2 cellular contexts compared by ENCODE assay signal in the genomic region with DNA sequence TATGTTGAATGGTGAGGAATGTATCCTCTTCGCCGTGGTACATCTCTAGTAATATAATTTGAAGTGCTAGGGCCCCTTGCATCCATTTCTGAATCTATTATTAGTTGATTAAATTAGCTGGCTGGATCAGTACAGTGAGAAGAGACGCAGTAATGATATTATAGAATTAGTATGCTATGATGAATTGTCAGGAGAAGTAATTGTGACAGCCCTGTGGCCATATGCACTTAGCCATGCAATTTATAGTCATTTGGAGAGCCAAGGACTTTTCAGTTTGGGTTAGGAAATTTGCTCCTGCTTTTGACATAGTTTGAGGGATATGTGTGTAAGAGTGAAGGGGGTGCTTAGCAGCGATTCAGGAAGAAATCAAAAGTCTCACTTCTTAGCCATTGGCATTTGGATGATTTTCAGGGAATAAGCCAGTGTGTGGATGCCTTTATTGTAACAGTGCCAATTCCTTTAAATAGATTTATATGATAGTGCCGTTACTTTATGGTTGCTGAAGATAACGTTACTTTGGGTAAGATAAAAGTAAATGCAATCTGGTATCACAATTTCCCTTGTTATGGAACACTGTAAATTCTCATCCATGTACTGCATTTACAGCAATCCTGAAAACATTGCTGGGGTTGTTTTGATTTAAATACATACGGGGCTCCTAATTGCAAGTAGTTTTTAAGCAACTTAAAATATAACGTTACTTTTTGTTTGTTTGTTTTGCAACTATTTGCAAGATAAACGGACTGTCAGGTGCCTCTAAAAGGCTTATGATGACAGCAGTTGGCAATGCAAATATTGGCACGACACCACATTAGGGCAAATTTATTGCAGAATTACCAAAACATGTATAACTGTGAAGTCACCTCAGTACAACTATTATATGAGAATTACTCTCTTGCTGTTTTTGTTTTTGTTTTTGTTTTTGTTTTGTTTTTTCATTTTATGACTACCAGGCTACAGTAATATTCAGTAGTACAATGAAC.
TF ChIP-seq lines count a peak whose summit lies in the region.

No MANE protein-coding gene starts in this region.

TF ChIP-seq in liver, 16 proteins besides CTCF, POLR2A, EP300 and RAD21 (continued from another document):
- TF ChIP-seq, protein P1, sequence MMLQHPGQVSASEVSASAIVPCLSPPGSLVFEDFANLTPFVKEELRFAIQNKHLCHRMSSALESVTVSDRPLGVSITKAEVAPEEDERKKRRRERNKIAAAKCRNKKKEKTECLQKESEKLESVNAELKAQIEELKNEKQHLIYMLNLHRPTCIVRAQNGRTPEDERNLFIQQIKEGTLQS (IDR thresholded peaks at IDR 0.05): no peak

TF ChIP-seq in HepG2, 621 proteins besides CTCF, POLR2A, EP300 and RAD21 (continued from another document):
- TF ChIP-seq, protein P2, sequence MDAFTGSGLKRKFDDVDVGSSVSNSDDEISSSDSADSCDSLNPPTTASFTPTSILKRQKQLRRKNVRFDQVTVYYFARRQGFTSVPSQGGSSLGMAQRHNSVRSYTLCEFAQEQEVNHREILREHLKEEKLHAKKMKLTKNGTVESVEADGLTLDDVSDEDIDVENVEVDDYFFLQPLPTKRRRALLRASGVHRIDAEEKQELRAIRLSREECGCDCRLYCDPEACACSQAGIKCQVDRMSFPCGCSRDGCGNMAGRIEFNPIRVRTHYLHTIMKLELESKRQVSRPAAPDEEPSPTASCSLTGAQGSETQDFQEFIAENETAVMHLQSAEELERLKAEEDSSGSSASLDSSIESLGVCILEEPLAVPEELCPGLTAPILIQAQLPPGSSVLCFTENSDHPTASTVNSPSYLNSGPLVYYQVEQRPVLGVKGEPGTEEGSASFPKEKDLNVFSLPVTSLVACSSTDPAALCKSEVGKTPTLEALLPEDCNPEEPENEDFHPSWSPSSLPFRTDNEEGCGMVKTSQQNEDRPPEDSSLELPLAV (CRISPR knock-in tag; conservative IDR thresholded peaks at IDR 0.05; ENCODE audit: low read depth): no peak
